8 cellular contexts compared by ENCODE assay signal in the genomic region with DNA sequence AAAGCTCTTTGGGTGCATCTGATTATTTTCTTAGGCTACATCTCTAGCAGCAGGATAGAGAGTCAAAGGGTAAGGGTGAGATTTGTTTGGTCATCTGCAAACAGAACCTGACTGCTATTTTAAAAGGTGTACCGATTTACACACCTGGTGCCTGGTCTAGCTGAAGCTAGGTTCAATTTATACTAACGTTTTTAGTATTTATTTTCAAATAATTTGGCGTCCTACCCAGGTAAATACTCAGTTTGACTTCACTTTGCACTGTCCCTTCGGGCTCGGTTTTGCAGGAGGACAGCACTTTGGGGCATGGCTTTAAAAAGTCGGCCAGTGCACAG. TPM values are rescaled to one million over a fixed set of nuclear protein-coding genes. Genes with fewer than 3 reads are reported as not detected.
DNase-seq lines count a peak whose midpoint lies in the region; ATAC-seq, FAIRE-seq and TF ChIP-seq lines count a peak whose summit lies in the region.

No MANE protein-coding gene starts in this region.

- no peak for DNase-seq in T-helper 2 cell treated with Interferon-gamma antibody and Interleukin-4, amounts not matched to agents 5 μg/mL and 100 μg/mL, for 36 hours (ENCODE audit: low spot score)
- DNase-seq in T-helper 2 cell (no peak), kidney (no peak), foreskin melanocyte (no peak), T1000 (lab: John Stamatoyannopoulos, UW) (no peak), NOMO-1 treated with dmso at 0.1 percent for 144 hours (lab: John Stamatoyannopoulos, UW; ENCODE audit: unreplicated experiment) (no peak)

- H3K27me3 Mint-ChIP-seq in T-helper 2 cell treated with Interferon-gamma antibody and Interleukin-4, amounts not matched to agents 5 μg/mL and 100 μg/mL, for 36 hours (ENCODE audit: low read depth): no peaks in the 10 kb centered on the region
- H3K27me3 Mint-ChIP-seq in activated T-helper 17 cell treated with anti-CD3 and anti-CD28 coated beads, Interleukin-2, amount 50 U/mL, for 72 hours: no peaks in the 10 kb centered on the region

- H3K4me3 ChIP-seq in kidney (ENCODE audit: low read length in 2 of 2): peak overlapping the region; percentile 87 to 95

- no peaks in the 10 kb centered on the region for H3K9me3 ChIP-seq in kidney (ENCODE audit: control insufficient read depth in 1 of 2, low read length in 2 of 2)

- ATAC-seq in activated T-helper 17 cell treated with anti-CD3 and anti-CD28 coated beads, Interleukin-2, amount 50 U/mL, for 72 hours (replicated peaks): no peak

- FAIRE-seq in kidney (lab: Jason Lieb, UNC): no peak

- peak overlapping the region; percentile 98 for H3K27ac Mint-ChIP-seq in T-helper 2 cell treated with Interferon-gamma antibody and Interleukin-4, amounts not matched to agents 5 μg/mL and 100 μg/mL, for 36 hours
- peak overlapping the region; percentile 99 for H3K27ac Mint-ChIP-seq in activated T-helper 17 cell treated with anti-CD3 and anti-CD28 coated beads, Interleukin-2, amount 50 U/mL, for 72 hours

- H3K4me3 Mint-ChIP-seq in T-helper 2 cell treated with Interferon-gamma antibody and Interleukin-4, amounts not matched to agents 5 μg/mL and 100 μg/mL, for 36 hours: peak overlapping the region; percentile 98
- peak overlapping the region; percentile 96 for H3K4me3 Mint-ChIP-seq in activated T-helper 17 cell treated with anti-CD3 and anti-CD28 coated beads, Interleukin-2, amount 50 U/mL, for 72 hours

- peaks cover 3% of the 10 kb centered on the region in 2 donors for H3K36me3 ChIP-seq in kidney (ENCODE audit: control insufficient read depth in 1 of 2, insufficient read depth in 2 of 2, low read length in 2 of 2)

- peak overlapping the region; percentile 100 for H3K27ac ChIP-seq in kidney (ENCODE audit: low read depth in 2 of 2, low read length in 2 of 2)
- H3K27ac ChIP-seq in temporal lobe (ENCODE audit: low read depth, low read length): peak overlapping the region; percentile 93

- peak overlapping the region; percentile 78 to 82 for H3K9ac ChIP-seq in kidney (ENCODE audit: low read length in 2 of 2)

- intact Hi-C loops in kidney (cut with DNase I): no loop called here

- peaks cover 31% of the 10 kb centered on the region for H3K36me3 Mint-ChIP-seq in T-helper 2 cell treated with Interferon-gamma antibody and Interleukin-4, amounts not matched to agents 5 μg/mL and 100 μg/mL, for 36 hours (ENCODE audit: low read depth)
- peaks cover 47% of the 10 kb centered on the region for H3K36me3 Mint-ChIP-seq in activated T-helper 17 cell treated with anti-CD3 and anti-CD28 coated beads, Interleukin-2, amount 50 U/mL, for 72 hours (ENCODE audit: low read depth)

- no peak for TF ChIP-seq CTCF in kidney (IDR thresholded peaks at IDR 0.05; ENCODE audit: borderline replicate concordance, extremely low read depth, insufficient read depth)

- peaks cover 32% of the 10 kb centered on the region for H3K4me1 Mint-ChIP-seq in T-helper 2 cell treated with Interferon-gamma antibody and Interleukin-4, amounts not matched to agents 5 μg/mL and 100 μg/mL, for 36 hours (ENCODE audit: low read depth)
- H3K4me1 Mint-ChIP-seq in activated T-helper 17 cell treated with anti-CD3 and anti-CD28 coated beads, Interleukin-2, amount 50 U/mL, for 72 hours: peaks cover 11% of the 10 kb centered on the region

- H3K4me1 ChIP-seq in kidney (ENCODE audit: control insufficient read depth in 1 of 2, insufficient read depth in 1 of 2, low read depth in 1 of 2, low read length in 2 of 2): peaks cover 0 to 9% of the 10 kb centered on the region in 2 donors

- H3K9me3 Mint-ChIP-seq in T-helper 2 cell treated with Interferon-gamma antibody and Interleukin-4, amounts not matched to agents 5 μg/mL and 100 μg/mL, for 36 hours: peaks cover under 1% of the 10 kb centered on the region
- no peaks in the 10 kb centered on the region for H3K9me3 Mint-ChIP-seq in activated T-helper 17 cell treated with anti-CD3 and anti-CD28 coated beads, Interleukin-2, amount 50 U/mL, for 72 hours

RNA-seq across cellular contexts. Expression of a gene that starts 0.7 kb away (rescaled TPM):
- 10 to 100 TPM; 19.4 to 30.0 TPM for total RNA-seq in activated T-helper 17 cell treated with anti-CD3 and anti-CD28 coated beads, Interleukin-2, amount 50 U/mL, for 72 hours
- total RNA-seq in kidney (21.7 TPM), temporal lobe (27.5 TPM)
- 56.4 TPM for polyA plus RNA-seq in kidney (ENCODE audit: insufficient read depth, low read depth, low replicate concordance)

RNA-seq across cellular contexts. Expression of a gene that starts 0.7 kb away (rescaled TPM):
- total RNA-seq in activated T-helper 17 cell treated with anti-CD3 and anti-CD28 coated beads, Interleukin-2, amount 50 U/mL, for 72 hours: 10 to 100 TPM; 32.7 to 54.8 TPM
- total RNA-seq in kidney (5.7 TPM), temporal lobe (11.3 TPM)
- polyA plus RNA-seq in kidney (ENCODE audit: insufficient read depth, low read depth, low replicate concordance): 1.5 TPM
